Comparison of ENCODE assay signal across 20 cellular contexts in genomic region chr5:1751026-1751863, GRCh38. TPM values are rescaled to one million over a fixed set of nuclear protein-coding genes. Genes with fewer than 3 reads are reported as not detected.
DNase-seq lines count a peak whose midpoint lies in the region; ATAC-seq and TF ChIP-seq lines count a peak whose summit lies in the region.
"Had no signal": no experiment of that assay in that cellular context is flagged by ENCODE, and none has a peak within 500 bp of the region (broad histone marks: within the 10 kb centered on the region; RNA-seq: fewer than 3 reads in every experiment).

No MANE protein-coding gene starts in this region.

- no peak overlapping the region for H2BK20ac ChIP-seq in H9 (ENCODE audit: low read depth, low read length, poor library complexity, severe bottlenecking)

- no peak overlapping the region for H3T11ph ChIP-seq in H9 (ENCODE audit: low read length)

- peaks cover 3% of the 10 kb centered on the region for H3K27me3 Mint-ChIP-seq in activated CD8-positive, alpha-beta memory T cell treated with anti-CD3 and anti-CD28 coated beads, Interleukin-2, amount 10 ng/mL, durations not matched to agents 7 days and 5 days
- peaks cover 9% of the 10 kb centered on the region for H3K27me3 Mint-ChIP-seq in H9 (ENCODE audit: low read depth)

- no peaks in the 10 kb centered on the region for H3K4me1 ChIP-seq in H9 (ENCODE audit: insufficient read depth, low read length)
- H3K4me1 ChIP-seq in gastroesophageal sphincter: no peaks in the 10 kb centered on the region
- H3K4me1 ChIP-seq: transverse colon had no signal

- no peak overlapping the region for H3K56ac ChIP-seq in H9 (ENCODE audit: insufficient read length, low read depth, low read length)

- H3K79me1 ChIP-seq in H9 (ENCODE audit: insufficient read depth, low read depth, low read length, poor library complexity, severe bottlenecking): no peaks in the 10 kb centered on the region

- CTCF ChIA-PET in activated CD8-positive, alpha-beta memory T cell treated with anti-CD3 and anti-CD28 coated beads, Interleukin-2, amount 10 ng/mL, durations not matched to agents 7 days and 5 days (lab: Charles Lee): interaction anchor here (1.2 kb wide), 2 partner anchors 12 to 13 kb away, joined by 3 read pairs; no protein-coding TSS in a partner anchor

- H3K4ac ChIP-seq in H9 (ENCODE audit: low read depth, low read length): no peak overlapping the region

- H3K9me3 Mint-ChIP-seq in activated CD8-positive, alpha-beta memory T cell treated with anti-CD3 and anti-CD28 coated beads, Interleukin-2, amount 10 ng/mL, durations not matched to agents 7 days and 5 days (ENCODE audit: low read depth): no peaks in the 10 kb centered on the region
- no peaks in the 10 kb centered on the region for H3K9me3 Mint-ChIP-seq in H9
- H3K9me3 Mint-ChIP-seq: CD4-positive, alpha-beta memory T cell; nephron progenitor cell; stimulated activated memory B cell treated with anti-CD40 and anti-IgM and Interleukin-4, amounts not matched to agents 10 μg/mL and 1 μg/mL and 100 μg/mL, for 72 hours had no signal

- H3K9me3 ChIP-seq in H9 (ENCODE audit: control insufficient read depth, low read depth, low read length): no peaks in the 10 kb centered on the region
- H3K9me3 ChIP-seq in gastroesophageal sphincter: no peaks in the 10 kb centered on the region
- H3K9me3 ChIP-seq: transverse colon had no signal

- H2BK5ac ChIP-seq in H9 (ENCODE audit: insufficient read length, low read length): no peak overlapping the region

- H3K79me2 ChIP-seq in H9 (ENCODE audit: insufficient read depth, low read length): no peaks in the 10 kb centered on the region

- no peaks in the 10 kb centered on the region for H3K36me3 Mint-ChIP-seq in activated CD8-positive, alpha-beta memory T cell treated with anti-CD3 and anti-CD28 coated beads, Interleukin-2, amount 10 ng/mL, durations not matched to agents 7 days and 5 days
- H3K36me3 Mint-ChIP-seq in H9 (ENCODE audit: insufficient read depth in 1 of 3, low read depth in 3 of 3): 0 out of 7 replicates have a peak, but pooled peaks cover 0 to 3% (median 0%) of the 10 kb centered on the region in 3 experiments
- H3K36me3 Mint-ChIP-seq: CD4-positive, alpha-beta memory T cell; stimulated activated memory B cell treated with anti-CD40 and anti-IgM and Interleukin-4, amounts not matched to agents 10 μg/mL and 1 μg/mL and 100 μg/mL, for 72 hours had no signal

- H3K14ac ChIP-seq in H9 (ENCODE audit: insufficient read depth, low read length): peak overlapping the region; percentile 34; the same call in 1 of the 2 replicates

- no peak overlapping the region for H3K23ac ChIP-seq in H9 (ENCODE audit: insufficient read length, low read depth, low read length)

- DNase-seq in activated CD8-positive, alpha-beta memory T cell treated with anti-CD3 and anti-CD28 coated beads, Interleukin-2, amount 10 ng/mL, durations not matched to agents 7 days and 5 days: peak; percentile 30
- DNase-seq in activated CD8-positive, alpha-beta memory T cell treated with anti-CD3 and anti-CD28 coated beads, Interleukin-2, amount 50 U/mL, for 4 hours: no peak
- DNase-seq in H9: peak; percentile 31
- DNase-seq in ecto neural progenitor cell (ENCODE audit: low spot score): peak; percentile 47
- DNase-seq in posterior vena cava (ENCODE audit: low spot score): peak; percentile 62
- DNase-seq in NCI-H1105 treated with DMSO at 0.1 percent for 48 hours (lab: John Stamatoyannopoulos, UW): no peak
- DNase-seq in brain microvascular endothelial cell: no peak
- DNase-seq: ACHN; CD4-positive, alpha-beta memory T cell; cerebellar nuclear complex; kidney glomerular epithelial cell; midbrain; NCI-H1436; NCI-H446 treated with DMSO at 0.1 percent for 48 hours; nephron progenitor cell; SHP77; stimulated activated CD4-positive, alpha-beta T cell treated with anti-CD3 and anti-CD28 coated beads, Interleukin-12 subunit alpha, Interleukin-12 subunit beta, amount 100 ng/mL, for 4 hours; transverse colon had no signal

- no peak for TF ChIP-seq EP300 in gastroesophageal sphincter (IDR thresholded peaks at IDR 0.05)

- no peaks in the 10 kb centered on the region for H4K20me1 ChIP-seq in H9 (ENCODE audit: control insufficient read depth, insufficient read depth, insufficient read length)

- no peak overlapping the region for H2BK15ac ChIP-seq in H9 (ENCODE audit: low read depth, low read length)

- no peak overlapping the region for H4K91ac ChIP-seq in H9 (ENCODE audit: insufficient read length, low read depth, low read length)

- TF ChIP-seq POLR2A in gastroesophageal sphincter (IDR thresholded peaks at IDR 0.05): no peak

- H3K27me3 ChIP-seq in H9 (ENCODE audit: insufficient read depth, low read length) (no peaks in the 10 kb centered on the region), gastroesophageal sphincter (peaks cover 65% of the 10 kb centered on the region), brain microvascular endothelial cell (replicated peaks) (no peaks in the 10 kb centered on the region)
- H3K27me3 ChIP-seq: transverse colon had no signal

- H2AFZ ChIP-seq in H9 (ENCODE audit: low read length): no peak overlapping the region

- no peak overlapping the region for H3K27ac ChIP-seq in H9 (ENCODE audit: insufficient read length, low read depth, low read length)
- H3K27ac ChIP-seq in gastroesophageal sphincter: no peak overlapping the region
- H3K27ac ChIP-seq in brain microvascular endothelial cell: no peak overlapping the region
- H3K27ac ChIP-seq: transverse colon had no signal

- no peak overlapping the region for H3K27ac Mint-ChIP-seq in activated CD8-positive, alpha-beta memory T cell treated with anti-CD3 and anti-CD28 coated beads, Interleukin-2, amount 10 ng/mL, durations not matched to agents 7 days and 5 days
- H3K27ac Mint-ChIP-seq in H9: no peak overlapping the region
- H3K27ac Mint-ChIP-seq: nephron progenitor cell; stimulated activated memory B cell treated with anti-CD40 and anti-IgM and Interleukin-4, amounts not matched to agents 10 μg/mL and 1 μg/mL and 100 μg/mL, for 72 hours had no signal

- H3K36me3 ChIP-seq in gastroesophageal sphincter (no peaks in the 10 kb centered on the region), brain microvascular endothelial cell (replicated peaks) (no peaks in the 10 kb centered on the region)
- H3K36me3 ChIP-seq: transverse colon had no signal

- WGBS in H9 (ENCODE audit: extremely low coverage, insufficient read length, low lambda C conversion rate): no CpG with 5 or more reads among the region's 27 CpGs
- WGBS in gastroesophageal sphincter (ENCODE audit: low coverage in 1 of 2), 2 donors: 40 to 43% methylated on average over 3 to 9 of the region's 27 CpGs

- no peak overlapping the region for H3K4me2 ChIP-seq in H9 (ENCODE audit: insufficient read depth, insufficient read length, low read length)

- no peak overlapping the region for H3K18ac ChIP-seq in H9 (ENCODE audit: insufficient read length, low read depth, low read length)

- in situ Hi-C loops in brain microvascular endothelial cell (cut with HindIII; ENCODE audit: low pct_ligation_motif_present, low sequenced_read_pairs): no loop called here

- H2BK120ac ChIP-seq in H9 (ENCODE audit: low read depth, low read length, poor library complexity, severe bottlenecking): no peak overlapping the region

- no peaks in the 10 kb centered on the region for H3K4me1 Mint-ChIP-seq in activated CD8-positive, alpha-beta memory T cell treated with anti-CD3 and anti-CD28 coated beads, Interleukin-2, amount 10 ng/mL, durations not matched to agents 7 days and 5 days
- H3K4me1 Mint-ChIP-seq in H9: peaks cover 11 to 22% of the 10 kb centered on the region in 2 experiments
- H3K4me1 Mint-ChIP-seq: CD4-positive, alpha-beta memory T cell; stimulated activated memory B cell treated with anti-CD40 and anti-IgM and Interleukin-4, amounts not matched to agents 10 μg/mL and 1 μg/mL and 100 μg/mL, for 72 hours had no signal

- H3K4me3 Mint-ChIP-seq in activated CD8-positive, alpha-beta memory T cell treated with anti-CD3 and anti-CD28 coated beads, Interleukin-2, amount 10 ng/mL, durations not matched to agents 7 days and 5 days: no peak overlapping the region
- H3K4me3 Mint-ChIP-seq in H9: no peak overlapping the region
- H3K4me3 Mint-ChIP-seq: CD4-positive, alpha-beta memory T cell; nephron progenitor cell; stimulated activated memory B cell treated with anti-CD40 and anti-IgM and Interleukin-4, amounts not matched to agents 10 μg/mL and 1 μg/mL and 100 μg/mL, for 72 hours had no signal

- H2AK5ac ChIP-seq in H9 (ENCODE audit: insufficient read length, low read length): no peak overlapping the region

- intact Hi-C loops in posterior vena cava (cut with DNase I): no loop called here

- no peak for ATAC-seq in activated CD8-positive, alpha-beta memory T cell treated with anti-CD3 and anti-CD28 coated beads, Interleukin-2, amount 10 ng/mL, durations not matched to agents 7 days and 5 days
- ATAC-seq in gastroesophageal sphincter: no peak
- ATAC-seq: stimulated activated memory B cell treated with anti-CD40 and anti-IgM and Interleukin-4, amounts not matched to agents 10 μg/mL and 1 μg/mL and 100 μg/mL, for 72 hours had no signal

- H3K9ac ChIP-seq in H9 (ENCODE audit: extremely low read depth, insufficient read length, low read length): no peak overlapping the region

- TF ChIP-seq CTCF in H9 (conservative IDR thresholded peaks at IDR 0.05) (no peak), gastroesophageal sphincter (IDR thresholded peaks at IDR 0.05) (no peak), brain microvascular endothelial cell (IDR thresholded peaks at IDR 0.05; ENCODE audit: low read depth, low read length, missing control alignments) (no peak)

- H4K8ac ChIP-seq in H9 (replicated peaks; ENCODE audit: insufficient read length, low read depth, low read length): no peak overlapping the region

- no peaks in the 10 kb centered on the region for H3K23me2 ChIP-seq in H9 (ENCODE audit: insufficient read length, low read depth, low read length, poor library complexity, severe bottlenecking)

- no peak overlapping the region for H3K4me3 ChIP-seq in gastroesophageal sphincter
- H3K4me3 ChIP-seq in brain microvascular endothelial cell (ENCODE audit: low read depth, low read length): no peak overlapping the region
- H3K4me3 ChIP-seq: transverse colon had no signal

- no peak overlapping the region for H4K5ac ChIP-seq in H9 (ENCODE audit: insufficient read length, low read depth, low read length)

- no peak overlapping the region for H2BK12ac ChIP-seq in H9 (ENCODE audit: insufficient read length, low read depth, low read length)

RNA-seq across cellular contexts. Expression of gene MRPL36, which starts 48.4 kb away (rescaled TPM):
- total RNA-seq in activated CD8-positive, alpha-beta memory T cell treated with anti-CD3 and anti-CD28 coated beads, Interleukin-2, amount 10 ng/mL, durations not matched to agents 7 days and 5 days: 10 to 100 TPM; 62.0 to 84.7 TPM
- total RNA-seq in H9 (2021) (67.3 and 68.9 TPM in 2 replicates), posterior vena cava (10 to 100 TPM; 29.4 to 32.4 TPM), gastroesophageal sphincter (10 to 100 TPM; 37.7 to 63.4 (median 46.7) TPM)

RNA-seq across cellular contexts. Expression of gene NDUFS6, which starts 50.0 kb away (rescaled TPM):
- 10 to 100 TPM; 35.2 to 37.5 TPM for total RNA-seq in activated CD8-positive, alpha-beta memory T cell treated with anti-CD3 and anti-CD28 coated beads, Interleukin-2, amount 10 ng/mL, durations not matched to agents 7 days and 5 days
- 62.5 and 63.7 TPM in 2 replicates for total RNA-seq in H9 (2021)
- total RNA-seq in posterior vena cava: 10 to 100 TPM; 25.4 to 25.8 TPM
- total RNA-seq in gastroesophageal sphincter: 10 to 100 TPM; 44.6 to 82.9 (median 51.6) TPM

Comparison
In these comparisons a context has a peak if more than half of its experiments do, and no peak if none do; other contexts are left out.
1. DNase-seq: peak in activated CD8-positive, alpha-beta memory T cell treated with anti-CD3 and anti-CD28 coated beads, Interleukin-2, amount 10 ng/mL, durations not matched to agents 7 days and 5 days (single experiment), H9 (single experiment), ecto neural progenitor cell (single experiment) and posterior vena cava (single experiment); none in activated CD8-positive, alpha-beta memory T cell treated with anti-CD3 and anti-CD28 coated beads, Interleukin-2, amount 50 U/mL, for 4 hours (single experiment), NCI-H1105 treated with DMSO at 0.1 percent for 48 hours (single experiment) and brain microvascular endothelial cell (single experiment).